ENCODE assay signal across 24 cellular contexts in genomic region chr1:33516891-33517550, GRCh38.
"Had no signal": no experiment of that assay in that cellular context is flagged by ENCODE, and none has a peak within 500 bp of the region (broad histone marks: within the 10 kb centered on the region; RNA-seq: fewer than 3 reads in every experiment).

No MANE protein-coding gene starts in this region.

- DNase-seq: activated CD4-positive, alpha-beta T cell treated with anti-CD3 and anti-CD28 coated beads for 48 hours; activated CD4-positive, alpha-beta T cell treated with anti-CD3 and anti-CD28 coated beads, Interleukin-2, amount 50 U/mL, for 48 hours; activated CD8-positive, alpha-beta memory T cell treated with anti-CD3 and anti-CD28 coated beads for 24 hours; activated naive CD8-positive, alpha-beta T cell treated with anti-CD3 and anti-CD28 coated beads, Interleukin-2, amount 50 U/mL, for 24 hours; central memory CD4-positive, alpha-beta T cell; foreskin melanocyte; left lung; natural killer cell; stimulated activated CD4-positive, alpha-beta T cell treated with anti-CD3 and anti-CD28 coated beads, Interleukin-12 subunit alpha, Interleukin-12 subunit beta, amount 100 ng/mL, for 4 hours; stimulated activated CD4-positive, alpha-beta T cell treated with anti-CD3 and anti-CD28 coated beads, Interleukin-4, amount 100 ng/mL, for 1 hour; stimulated activated naive CD8-positive, alpha-beta T cell treated with anti-CD3 and anti-CD28 coated beads, Interleukin-15, Interleukin-2, amounts not matched to agents 100 U/mL and 50 U/mL, for 24 hours; T1000; uterus; WERI-Rb-1 had no signal

- H3K36me3 Mint-ChIP-seq: activated naive CD4-positive, alpha-beta T cell treated with anti-CD3 and anti-CD28 coated beads, Interleukin-2, amount 50 U/mL, for 24 hours; natural killer cell; neural progenitor cell; type B pancreatic cell had no signal

- H3K27me3 ChIP-seq: breast epithelium, left lung, neural progenitor cell, uterus had no signal

- H3K4me1 Mint-ChIP-seq: activated naive CD4-positive, alpha-beta T cell treated with anti-CD3 and anti-CD28 coated beads, Interleukin-2, amount 50 U/mL, for 24 hours; activated naive CD8-positive, alpha-beta T cell treated with anti-CD3 and anti-CD28 coated beads, Interleukin-2, amount 50 U/mL, for 24 hours; activated T-helper 17 cell treated with anti-CD3 and anti-CD28 coated beads, Interleukin-2, amount 50 U/mL, for 72 hours; natural killer cell had no signal

- H3K36me3 ChIP-seq: breast epithelium, left lung, neural progenitor cell, thoracic aorta, uterus, WERI-Rb-1 had no signal

- H3K9me3 ChIP-seq: breast epithelium, left lung, thoracic aorta, uterus had no signal

- H3K4me3 Mint-ChIP-seq: activated naive CD4-positive, alpha-beta T cell treated with anti-CD3 and anti-CD28 coated beads, Interleukin-2, amount 50 U/mL, for 24 hours; activated naive CD8-positive, alpha-beta T cell treated with anti-CD3 and anti-CD28 coated beads, Interleukin-2, amount 50 U/mL, for 24 hours; activated T-helper 17 cell treated with anti-CD3 and anti-CD28 coated beads, Interleukin-2, amount 50 U/mL, for 72 hours; natural killer cell; neural progenitor cell; type B pancreatic cell had no signal

- ATAC-seq: activated CD4-positive, CD25-positive, alpha-beta regulatory T cell treated with anti-CD3 and anti-CD28 coated beads, Interleukin-2, amount 50 U/mL, for 24 hours; activated naive CD8-positive, alpha-beta T cell treated with anti-CD3 and anti-CD28 coated beads, Interleukin-2, amount 50 U/mL, for 24 hours; activated T-helper 17 cell treated with anti-CD3 and anti-CD28 coated beads, Interleukin-2, amount 50 U/mL, for 72 hours; left lung; natural killer cell; sciatic nerve; stimulated activated naive CD8-positive, alpha-beta T cell treated with anti-CD3 and anti-CD28 coated beads, Interleukin-15, Interleukin-2, amounts not matched to agents 100 U/mL and 50 U/mL, for 24 hours had no signal

- H3K4me1 ChIP-seq: breast epithelium, left lung, neural progenitor cell, uterus had no signal

- H3K4me3 ChIP-seq: breast epithelium, left lung, lung, neural progenitor cell, skin epidermis, thoracic aorta, uterus had no signal

- H3K9me3 Mint-ChIP-seq: activated naive CD4-positive, alpha-beta T cell treated with anti-CD3 and anti-CD28 coated beads, Interleukin-2, amount 50 U/mL, for 24 hours; activated naive CD8-positive, alpha-beta T cell treated with anti-CD3 and anti-CD28 coated beads, Interleukin-2, amount 50 U/mL, for 24 hours; activated T-helper 17 cell treated with anti-CD3 and anti-CD28 coated beads, Interleukin-2, amount 50 U/mL, for 72 hours; natural killer cell; neural progenitor cell; type B pancreatic cell had no signal

- H3K27ac Mint-ChIP-seq: activated naive CD4-positive, alpha-beta T cell treated with anti-CD3 and anti-CD28 coated beads, Interleukin-2, amount 50 U/mL, for 24 hours; activated naive CD8-positive, alpha-beta T cell treated with anti-CD3 and anti-CD28 coated beads, Interleukin-2, amount 50 U/mL, for 24 hours; activated T-helper 17 cell treated with anti-CD3 and anti-CD28 coated beads, Interleukin-2, amount 50 U/mL, for 72 hours; natural killer cell; type B pancreatic cell had no signal

- H3K4me2 ChIP-seq: neural progenitor cell had no signal

- H3K9ac ChIP-seq: neural progenitor cell had no signal

- H3K27ac ChIP-seq: breast epithelium, left lung, neural progenitor cell, skin epidermis, thoracic aorta, uterus, WERI-Rb-1 had no signal

- H2AFZ ChIP-seq: neural progenitor cell had no signal
